Comparison of ENCODE assay signal across 8 cellular contexts in the genomic region with DNA sequence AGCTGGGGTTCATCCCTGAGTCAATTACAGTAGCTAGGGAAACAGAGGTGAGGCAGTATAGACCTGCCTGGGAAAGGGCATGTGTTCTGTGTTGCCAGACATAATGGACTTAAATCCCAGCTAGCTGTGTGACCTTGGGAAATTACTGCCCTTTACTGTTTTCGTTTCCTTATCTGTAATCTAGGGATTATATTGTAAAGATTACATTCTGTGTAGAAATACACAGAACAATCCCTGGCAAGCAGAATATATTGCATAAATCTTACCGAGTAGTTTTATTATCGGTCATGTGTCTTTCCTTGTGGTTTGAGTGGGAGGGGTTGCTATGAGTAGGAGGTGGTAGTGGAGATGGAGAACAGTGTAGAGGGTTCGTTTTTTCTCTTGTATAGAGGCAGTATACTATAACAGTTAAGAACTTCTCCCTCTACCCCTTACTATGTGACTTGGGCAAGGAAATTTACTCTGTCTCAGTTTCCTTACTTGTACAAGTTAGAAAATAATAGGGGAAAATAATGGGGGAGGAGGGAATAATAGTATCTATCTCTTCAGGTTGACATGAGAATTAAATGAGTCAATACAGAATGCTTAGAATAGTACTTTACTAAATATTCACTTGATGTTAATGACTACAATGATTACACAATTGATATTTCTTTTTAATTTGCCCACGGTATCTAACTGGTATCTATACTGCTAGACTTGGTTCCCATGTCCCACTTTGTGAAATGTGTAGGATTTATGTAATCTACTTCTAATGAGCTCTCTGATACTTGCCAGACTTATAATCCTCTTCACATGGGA. TPM values are rescaled to one million over a fixed set of nuclear protein-coding genes. Genes with fewer than 3 reads are reported as not detected.
DNase-seq lines count a peak whose midpoint lies in the region; ATAC-seq and TF ChIP-seq lines count a peak whose summit lies in the region.

No MANE protein-coding gene starts in this region.

- no peak for TF ChIP-seq EP300 in ovary (IDR thresholded peaks at IDR 0.05)

- ATAC-seq in GM19467 (IDR thresholded peaks at IDR 0.05; ENCODE audit: unreplicated experiment) (peak; percentile 62), HG03457 (IDR thresholded peaks at IDR 0.05; ENCODE audit: unreplicated experiment) (peak; percentile 53)
- peak; percentile 94 for ATAC-seq in activated naive CD8-positive, alpha-beta T cell treated with anti-CD3 and anti-CD28 coated beads, Interleukin-2, amount 50 U/mL, for 24 hours

- H3K4me3 Mint-ChIP-seq in activated naive CD8-positive, alpha-beta T cell treated with anti-CD3 and anti-CD28 coated beads, Interleukin-2, amount 50 U/mL, for 24 hours, result peak overlapping the region; percentile 18

- H3K36me3 Mint-ChIP-seq in activated naive CD8-positive, alpha-beta T cell treated with anti-CD3 and anti-CD28 coated beads, Interleukin-2, amount 50 U/mL, for 24 hours (ENCODE audit: low read depth), result no peaks in the 10 kb centered on the region

- no peaks in the 10 kb centered on the region for H3K36me3 ChIP-seq in ovary

- H3K9me3 Mint-ChIP-seq in activated naive CD8-positive, alpha-beta T cell treated with anti-CD3 and anti-CD28 coated beads, Interleukin-2, amount 50 U/mL, for 24 hours, result no peaks in the 10 kb centered on the region

- DNase-seq in CD1c-positive myeloid dendritic cell (ENCODE audit: extremely low spot score), result peak; percentile 86
- no peak for DNase-seq in activated naive CD8-positive, alpha-beta T cell treated with anti-CD3 and anti-CD28 coated beads, Interleukin-2, amount 50 U/mL, for 24 hours
- DNase-seq in ovary, result no peak
- no peak for DNase-seq in NCI-H1417 (lab: John Stamatoyannopoulos, UW)
- DNase-seq in NCI-H2227 treated with DMSO at 0.1 percent for 48 hours (lab: John Stamatoyannopoulos, UW), result no peak
- DNase-seq in hippocampal formation (lab: John Stamatoyannopoulos, UW), result no peak

- H3K4me1 Mint-ChIP-seq in activated naive CD8-positive, alpha-beta T cell treated with anti-CD3 and anti-CD28 coated beads, Interleukin-2, amount 50 U/mL, for 24 hours, result peaks cover 15% of the 10 kb centered on the region

- WGBS in ovary, 3 donors, result 17 to 21% (median 19%) methylated on average over 5 of the region's 5 CpGs

- TF ChIP-seq CTCF in ovary (IDR thresholded peaks at IDR 0.05), result no peak

- intact Hi-C loops in ovary (cut with DNase I), result loop anchor here in 1 of 4 donors (5.0 kb wide), 1 partner anchor 1681 kb away; no protein-coding TSS in a partner anchor

- H3K27me3 Mint-ChIP-seq in activated naive CD8-positive, alpha-beta T cell treated with anti-CD3 and anti-CD28 coated beads, Interleukin-2, amount 50 U/mL, for 24 hours, result no peaks in the 10 kb centered on the region

- H3K27ac ChIP-seq in ovary, result no peak overlapping the region

- no peak overlapping the region for H3K4me3 ChIP-seq in ovary

- H3K9me3 ChIP-seq in ovary, result no peaks in the 10 kb centered on the region

- no peaks in the 10 kb centered on the region for H3K27me3 ChIP-seq in ovary

- no peak overlapping the region for H3K27ac Mint-ChIP-seq in activated naive CD8-positive, alpha-beta T cell treated with anti-CD3 and anti-CD28 coated beads, Interleukin-2, amount 50 U/mL, for 24 hours

- TF ChIP-seq POLR2A in ovary (IDR thresholded peaks at IDR 0.05), result no peak

- H3K4me1 ChIP-seq in ovary (ENCODE audit: insufficient read depth), result no peaks in the 10 kb centered on the region

RNA-seq across cellular contexts. Expression of gene DMXL1, which starts 7.1 kb away (rescaled TPM):
- 10 to 100 TPM; 33.9 to 50.1 (median 40.6) TPM for total RNA-seq in ovary
- 10 to 100 TPM; 11.9 to 19.2 TPM for polyA plus RNA-seq in ovary
